ENCODE assay signal across 10 cellular contexts in genomic region chr7:32059289-32060045, GRCh38. TPM values are rescaled to one million over a fixed set of nuclear protein-coding genes. Genes with fewer than 3 reads are reported as not detected.
DNase-seq lines count a peak whose midpoint lies in the region; ATAC-seq and TF ChIP-seq lines count a peak whose summit lies in the region.
"Had no signal": no experiment of that assay in that cellular context is flagged by ENCODE, and none has a peak within 500 bp of the region (broad histone marks: within the 10 kb centered on the region; RNA-seq: fewer than 3 reads in every experiment).

No MANE protein-coding gene starts in this region.

- no peak for ATAC-seq in HG03039 (IDR thresholded peaks at IDR 0.05; ENCODE audit: unreplicated experiment)
- no peak for ATAC-seq in HG02884 (IDR thresholded peaks at IDR 0.05; ENCODE audit: unreplicated experiment)
- no peak for ATAC-seq in GM21390 (IDR thresholded peaks at IDR 0.05; ENCODE audit: unreplicated experiment)

- intact Hi-C loops in tibial artery (cut with DNase I; ENCODE audit: low total_unique reads), result no loop called here

- TF ChIP-seq CTCF in glutamatergic neuron (IDR thresholded peaks at IDR 0.05; ENCODE audit: partially characterized antibody, unreplicated experiment) (no peak), tibial artery (IDR thresholded peaks at IDR 0.05) (no peak)

- DNase-seq in NCI-H1105 treated with DMSO at 0.1 percent for 48 hours (lab: John Stamatoyannopoulos, UW) (peak; percentile 51), NCI-H1105 (lab: John Stamatoyannopoulos, UW) (no peak), SW480 (ENCODE audit: low spot score) (peak; percentile 45), glutamatergic neuron (peak; percentile 20), tibial artery (no peak)
- DNase-seq: activated gamma-delta T cell, NCI-H2081 had no signal

- H3K4me1 Mint-ChIP-seq in glutamatergic neuron (ENCODE audit: low read depth, unreplicated experiment), result peaks cover 34% of the 10 kb centered on the region

- no peaks in the 10 kb centered on the region for H3K36me3 ChIP-seq in tibial artery

- H3K36me3 Mint-ChIP-seq in glutamatergic neuron (ENCODE audit: unreplicated experiment), result no peaks in the 10 kb centered on the region

- H3K4me1 ChIP-seq in tibial artery, result peaks cover 0 to 57% (median 15%) of the 10 kb centered on the region in 4 donors

- no peaks in the 10 kb centered on the region for H3K27me3 ChIP-seq in tibial artery

- H3K27ac ChIP-seq in tibial artery, result peak overlapping the region; percentile 49 to 72

- H3K27ac Mint-ChIP-seq in glutamatergic neuron (ENCODE audit: unreplicated experiment), result no peak overlapping the region

- H3K9me3 Mint-ChIP-seq in glutamatergic neuron (ENCODE audit: unreplicated experiment), result peaks cover 1% of the 10 kb centered on the region

- H3K4me3 Mint-ChIP-seq in glutamatergic neuron (ENCODE audit: unreplicated experiment), result no peak overlapping the region

- H3K27me3 Mint-ChIP-seq in glutamatergic neuron (ENCODE audit: unreplicated experiment), result peaks cover 2% of the 10 kb centered on the region

- H3K9me3 ChIP-seq in tibial artery, result no peaks in the 10 kb centered on the region

- H3K4me3 ChIP-seq in tibial artery, result peak overlapping the region; percentile 28 to 33

RNA-seq across cellular contexts. Expression of gene PDE1C, which starts 10.7 kb away (rescaled TPM):
- 3.3 TPM for total RNA-seq in glutamatergic neuron (ENCODE audit: unreplicated experiment)

Comparison
In these comparisons a context has a peak if more than half of its experiments do, and no peak if none do; other contexts are left out.
1. DNase-seq: peak in NCI-H1105 treated with DMSO at 0.1 percent for 48 hours (single experiment), SW480 (single experiment) and glutamatergic neuron (single experiment); none in NCI-H1105 (single experiment) and tibial artery (0 of 2).